Comparison of ENCODE assay signal across 11 cellular contexts in genomic region chr12:51320695-51321320, GRCh38. TPM values are rescaled to one million over a fixed set of nuclear protein-coding genes. Genes with fewer than 3 reads are reported as not detected.
DNase-seq lines count a peak whose midpoint lies in the region; ATAC-seq and TF ChIP-seq lines count a peak whose summit lies in the region.
"Had no signal": no experiment of that assay in that cellular context is flagged by ENCODE, and none has a peak within 500 bp of the region (broad histone marks: within the 10 kb centered on the region; RNA-seq: fewer than 3 reads in every experiment).

No MANE protein-coding gene starts in this region.

- no peaks in the 10 kb centered on the region for H3K79me1 ChIP-seq in IMR-90 (ENCODE audit: low read depth in 1 of 2, low read length in 2 of 2)

- H3K27me3 Mint-ChIP-seq in CD4-positive, alpha-beta memory T cell: no peaks in the 10 kb centered on the region
- no peaks in the 10 kb centered on the region for H3K27me3 Mint-ChIP-seq in activated T-helper 17 cell treated with anti-CD3 and anti-CD28 coated beads, Interleukin-2, amount 50 U/mL, for 72 hours
- no peaks in the 10 kb centered on the region for H3K27me3 Mint-ChIP-seq in memory B cell

- H3K23ac ChIP-seq in IMR-90 (ENCODE audit: low read depth, low read length): peak overlapping the region; percentile 16; the same call in 1 of the 2 replicates

- H3K4me3 ChIP-seq in CD4-positive, alpha-beta memory T cell (ENCODE audit: low read length in 2 of 2): peak overlapping the region; percentile 61 to 73
- no peak overlapping the region for H3K4me3 ChIP-seq in IMR-90 (ENCODE audit: insufficient read depth, low read depth, low read length)
- no peak overlapping the region for H3K4me3 ChIP-seq in suprapubic skin
- H3K4me3 ChIP-seq: ovary, thoracic aorta had no signal

- no peak overlapping the region for H3K18ac ChIP-seq in IMR-90 (ENCODE audit: low read depth, low read length)

- no peaks in the 10 kb centered on the region for H3K9me3 ChIP-seq in CD4-positive, alpha-beta memory T cell (ENCODE audit: control insufficient read depth in 1 of 2, low read length in 2 of 2)
- no peaks in the 10 kb centered on the region for H3K9me3 ChIP-seq in IMR-90 (ENCODE audit: control insufficient read depth, insufficient read depth, low read length)
- no peaks in the 10 kb centered on the region for H3K9me3 ChIP-seq in suprapubic skin
- H3K9me3 ChIP-seq: ovary, thoracic aorta had no signal

- H3K4me3 Mint-ChIP-seq in CD4-positive, alpha-beta memory T cell: peak overlapping the region; percentile 82 to 99 (median 96)
- peak overlapping the region; percentile 93 for H3K4me3 Mint-ChIP-seq in activated T-helper 17 cell treated with anti-CD3 and anti-CD28 coated beads, Interleukin-2, amount 50 U/mL, for 72 hours
- H3K4me3 Mint-ChIP-seq in memory B cell: peak overlapping the region; percentile 29

- no peaks in the 10 kb centered on the region for H3K27me3 ChIP-seq in CD4-positive, alpha-beta memory T cell (ENCODE audit: insufficient read depth, low read length)
- H3K27me3 ChIP-seq in IMR-90 (ENCODE audit: control insufficient read depth, insufficient read depth, low read length) (no peaks in the 10 kb centered on the region), suprapubic skin (no peaks in the 10 kb centered on the region)
- H3K27me3 ChIP-seq: ovary had no signal

- TF ChIP-seq EP300 in suprapubic skin (IDR thresholded peaks at IDR 0.05): no peak

- H3K36me3 Mint-ChIP-seq in CD4-positive, alpha-beta memory T cell: peaks cover 53 to 54% of the 10 kb centered on the region in 2 donors
- peaks cover 52% of the 10 kb centered on the region for H3K36me3 Mint-ChIP-seq in activated T-helper 17 cell treated with anti-CD3 and anti-CD28 coated beads, Interleukin-2, amount 50 U/mL, for 72 hours (ENCODE audit: low read depth)
- H3K36me3 Mint-ChIP-seq in memory B cell: peaks cover 17% of the 10 kb centered on the region

- BruUV-seq in IMR-90 (replicated peaks; lab: Mats Ljungman, UMichigan): no TSS peak

- peak overlapping the region; percentile 2; the same call in 1 of the 2 replicates for H3K14ac ChIP-seq in IMR-90 (replicated peaks; ENCODE audit: low read depth, low read length)

- H3K4me1 ChIP-seq in CD4-positive, alpha-beta memory T cell (ENCODE audit: insufficient read depth, low read length): peaks cover 78% of the 10 kb centered on the region
- H3K4me1 ChIP-seq in IMR-90 (ENCODE audit: control insufficient read depth, insufficient read depth, low read length) (peaks cover 3% of the 10 kb centered on the region), suprapubic skin (peaks cover 31% of the 10 kb centered on the region)

- peaks cover 53 to 93% (median 72%) of the 10 kb centered on the region in 4 donors for H3K4me1 Mint-ChIP-seq in CD4-positive, alpha-beta memory T cell
- H3K4me1 Mint-ChIP-seq in activated T-helper 17 cell treated with anti-CD3 and anti-CD28 coated beads, Interleukin-2, amount 50 U/mL, for 72 hours: peaks cover 60% of the 10 kb centered on the region
- peaks cover 60% of the 10 kb centered on the region for H3K4me1 Mint-ChIP-seq in memory B cell

- 0 out of 4 replicates have a peak overlapping the region, but pooled peaks of 1 of the 2 experiments have one; percentile 8 for H4K8ac ChIP-seq in IMR-90 (ENCODE audit: low read depth in 2 of 2, low read length in 2 of 2)

- no peak overlapping the region for H2BK20ac ChIP-seq in IMR-90 (ENCODE audit: low read depth, low read length)

- H3K4me2 ChIP-seq in IMR-90 (ENCODE audit: low read depth, low read length): no peak overlapping the region

- no CpG with 5 or more reads among the region's 3 CpGs for WGBS in IMR-90 (ENCODE audit: extremely low coverage in 2 of 2, insufficient read length in 1 of 2), 2 experiments
- WGBS in suprapubic skin: 36% methylated on average over 3 of the region's 3 CpGs

- dilution Hi-C loops in IMR-90 (cut with HindIII; ENCODE audit: low sequenced_read_pairs, unreplicated experiment): no loop called here

- H3K36me3 ChIP-seq in CD4-positive, alpha-beta memory T cell (ENCODE audit: insufficient read depth, low read length): no peaks in the 10 kb centered on the region
- H3K36me3 ChIP-seq in IMR-90 (ENCODE audit: control insufficient read depth, insufficient read depth, low read length) (no peaks in the 10 kb centered on the region), suprapubic skin (no peaks in the 10 kb centered on the region)
- H3K36me3 ChIP-seq: ovary, thoracic aorta had no signal

- peak overlapping the region; percentile 54; the same call in 1 of the 2 replicates for H4K5ac ChIP-seq in IMR-90 (ENCODE audit: low read depth, low read length)

- in situ Hi-C loops in IMR-90 (cut with MboI; ENCODE audit: low sequenced_read_pairs): no loop called here

- peak in 1 of 5 donors; percentile 29 for DNase-seq in CD4-positive, alpha-beta memory T cell
- DNase-seq in IMR-90 (peak; percentile 26), memory B cell (ENCODE audit: low spot score in 2 of 2) (no peak), mesenteric fat pad (ENCODE audit: low spot score) (no peak), suprapubic skin (ENCODE audit: low spot score in 2 of 2) (no peak)
- DNase-seq in activated CD8-positive, alpha-beta memory T cell treated with anti-CD3 and anti-CD28 coated beads, Interleukin-2, amount 50 U/mL, for 48 hours: no peak
- DNase-seq: NCI-H1436 treated with DMSO at 0.1 percent for 48 hours, ovary had no signal

- H3K4ac ChIP-seq in IMR-90 (ENCODE audit: low read depth, low read length): 0 out of 2 replicates have a peak overlapping the region, but pooled peaks have one; percentile 39

- no peak for TF ChIP-seq POLR2A in IMR-90 (IDR thresholded peaks at IDR 0.05; ENCODE audit: low read depth, low read length)
- no peak for TF ChIP-seq POLR2A in suprapubic skin (IDR thresholded peaks at IDR 0.05)

- H2BK15ac ChIP-seq in IMR-90 (ENCODE audit: low read depth, low read length): no peak overlapping the region

- no peak overlapping the region for H3K9ac ChIP-seq in IMR-90 (ENCODE audit: low read depth, low read length)

- H2AK9ac ChIP-seq in IMR-90 (replicated peaks; ENCODE audit: low read depth, low read length, poor library complexity): no peak overlapping the region

- no peaks in the 10 kb centered on the region for H3K9me1 ChIP-seq in IMR-90 (ENCODE audit: insufficient read depth, low read length)

- H2AFZ ChIP-seq in IMR-90 (replicated peaks; ENCODE audit: low read length, poor library complexity): peak overlapping the region; percentile 77

- no peak for TF ChIP-seq RAD21 in IMR-90 (IDR thresholded peaks at IDR 0.05; ENCODE audit: low read length)

- no peaks in the 10 kb centered on the region for H4K20me1 ChIP-seq in IMR-90 (ENCODE audit: insufficient read depth, low read length)

- no peak overlapping the region for H2BK5ac ChIP-seq in IMR-90 (ENCODE audit: low read depth, low read length, poor library complexity, severe bottlenecking)

- no peak overlapping the region for H2BK120ac ChIP-seq in IMR-90 (ENCODE audit: low read depth, low read length)

- TF ChIP-seq CTCF in IMR-90 (conservative IDR thresholded peaks at IDR 0.05; ENCODE audit: low read depth, low read length) (no peak), suprapubic skin (IDR thresholded peaks at IDR 0.05) (no peak)

- no peaks in the 10 kb centered on the region for H3K9me3 Mint-ChIP-seq in CD4-positive, alpha-beta memory T cell
- no peaks in the 10 kb centered on the region for H3K9me3 Mint-ChIP-seq in activated T-helper 17 cell treated with anti-CD3 and anti-CD28 coated beads, Interleukin-2, amount 50 U/mL, for 72 hours
- no peaks in the 10 kb centered on the region for H3K9me3 Mint-ChIP-seq in memory B cell

- ATAC-seq in IMR-90 (ENCODE audit: low read depth) (0 out of 2 replicates have a peak, but pooled peaks have one; percentile 17), memory B cell (ENCODE audit: low read depth) (no peak), HG02884 (IDR thresholded peaks at IDR 0.05; ENCODE audit: unreplicated experiment) (no peak)
- no peak for ATAC-seq in activated T-helper 17 cell treated with anti-CD3 and anti-CD28 coated beads, Interleukin-2, amount 50 U/mL, for 72 hours (replicated peaks)

- intact Hi-C loops in CD4-positive, alpha-beta memory T cell (cut with micrococcal nuclease): loop anchor here (5.0 to 10.0 kb wide), 3 partner anchors 39 to 556 kb away; partner anchors contain the start of genes ATF1 and LETMD1
- intact Hi-C loops in IMR-90 (cut with micrococcal nuclease): no loop called here

- POLR2A ChIA-PET in CD4-positive, alpha-beta memory T cell (lab: Charles Lee; ENCODE audit: partially characterized antibody): interaction anchor here (0.8 to 7.3 kb wide), 7 partner anchors 9 to 237 kb away, joined by 3 to 86 read pairs (median 27); partner anchors contain the start of genes CSRNP2 and DAZAP2
- POLR2A ChIA-PET in IMR-90 (lab: Charles Lee; ENCODE audit: unreplicated experiment): interaction anchor here (0.6 kb wide), 2 partner anchors 12 to 493 kb away, joined by 4 to 8 read pairs; no protein-coding TSS in a partner anchor

- no peak overlapping the region for H3K56ac ChIP-seq in IMR-90 (ENCODE audit: extremely low read depth, insufficient read depth, low read length)

- CTCF ChIA-PET in CD4-positive, alpha-beta memory T cell (lab: Charles Lee; ENCODE audit: partially characterized antibody): interaction anchor here (1.3 to 16.9 kb wide), 5 partner anchors 14 to 58 kb away, joined by 3 to 191 read pairs (median 6); no protein-coding TSS in a partner anchor
- CTCF ChIA-PET in IMR-90 (lab: Yijun Ruan, JAX): interaction anchor here (0.9 to 3.5 kb wide), 2 partner anchors 21 to 44 kb away, joined by 8 to 16 read pairs; no protein-coding TSS in a partner anchor

- H2AK5ac ChIP-seq in IMR-90 (ENCODE audit: low read depth, low read length): no peak overlapping the region

- no peak overlapping the region for H4K91ac ChIP-seq in IMR-90 (ENCODE audit: insufficient read depth, low read depth, low read length)

- peak overlapping the region; percentile 94 for H3K27ac ChIP-seq in CD4-positive, alpha-beta memory T cell (ENCODE audit: low read depth, low read length)
- H3K27ac ChIP-seq in IMR-90 (ENCODE audit: insufficient read depth, low read length) (no peak overlapping the region), suprapubic skin (no peak overlapping the region)
- H3K27ac ChIP-seq: ovary, thoracic aorta had no signal

- H3K27ac Mint-ChIP-seq in CD4-positive, alpha-beta memory T cell: peak overlapping the region; percentile 95 to 98 (median 98)
- peak overlapping the region; percentile 94 for H3K27ac Mint-ChIP-seq in activated T-helper 17 cell treated with anti-CD3 and anti-CD28 coated beads, Interleukin-2, amount 50 U/mL, for 72 hours
- H3K27ac Mint-ChIP-seq in memory B cell: peak overlapping the region; percentile 79

RNA-seq across cellular contexts. Expression of gene BIN2, which starts 3.2 kb away (rescaled TPM):
- 100 to 1,000 TPM; 215 to 221 TPM for total RNA-seq in CD4-positive, alpha-beta memory T cell
- 100 to 1,000 TPM; 183 to 309 TPM for polyA plus RNA-seq in CD4-positive, alpha-beta memory T cell
- not detected in 2 replicates for total RNA-seq in IMR-90 (2012; rRNA removed)
- not detected in 2 replicates for polyA plus RNA-seq in IMR-90 (2012; rRNA removed)
- not detected in 2 replicates for polyA plus RNA-seq in IMR-90 (2012; cell fraction: cytosol; rRNA removed)
- not detected in 2 replicates for polyA plus RNA-seq in IMR-90 (2012; cell fraction: nucleus; rRNA removed; ENCODE audit: low replicate concordance)
- 10 to 100 TPM; 45.8 to 78.8 TPM for total RNA-seq in activated T-helper 17 cell treated with anti-CD3 and anti-CD28 coated beads, Interleukin-2, amount 50 U/mL, for 72 hours
- 14.4 TPM for total RNA-seq in mesenteric fat pad
- 1 to 10 TPM in 2 of 4 donors, under 1 TPM in 2; 0.68 to 1.9 (median 1.3) TPM for total RNA-seq in suprapubic skin

RNA-seq across cellular contexts. Expression of gene CELA1, which starts 25.7 kb away (rescaled TPM):
- under 1 TPM; 0.36 to 0.73 TPM for total RNA-seq in CD4-positive, alpha-beta memory T cell
- 1 to 10 TPM; 1.6 to 3.7 TPM for polyA plus RNA-seq in CD4-positive, alpha-beta memory T cell
- total RNA-seq in IMR-90 (2012; rRNA removed) (not detected in 2 replicates), mesenteric fat pad (not detected), suprapubic skin (not detected)
- not detected in 2 replicates for polyA plus RNA-seq in IMR-90 (2012; rRNA removed)
- polyA plus RNA-seq in IMR-90 (2012; cell fraction: cytosol; rRNA removed): 0.08 TPM in 1 of 2 replicates, not detected in the other
- polyA plus RNA-seq in IMR-90 (2012; cell fraction: nucleus; rRNA removed; ENCODE audit: low replicate concordance): 0.23 TPM in 1 of 2 replicates, not detected in the other
- total RNA-seq in activated T-helper 17 cell treated with anti-CD3 and anti-CD28 coated beads, Interleukin-2, amount 50 U/mL, for 72 hours: not detected
- total RNA-seq: ovary, thoracic aorta had no signal
- polyA plus RNA-seq: ovary had no signal

RNA-seq across cellular contexts. Expression of gene SMAGP, which starts 50.6 kb away (rescaled TPM):
- total RNA-seq in CD4-positive, alpha-beta memory T cell: 1 to 10 TPM; 3.9 to 5.5 TPM
- polyA plus RNA-seq in CD4-positive, alpha-beta memory T cell: 10 to 100 TPM; 10.6 to 18.9 TPM
- total RNA-seq in IMR-90 (2012; rRNA removed) (12.2 and 15.6 TPM in 2 replicates), mesenteric fat pad (10.1 TPM), suprapubic skin (10 to 100 TPM; 31.6 to 68.7 (median 46.8) TPM)
- polyA plus RNA-seq in IMR-90 (2012; rRNA removed): 35.8 and 42.7 TPM in 2 replicates
- polyA plus RNA-seq in IMR-90 (2012; cell fraction: cytosol; rRNA removed): 17.0 and 41.6 TPM in 2 replicates
- polyA plus RNA-seq in IMR-90 (2012; cell fraction: nucleus; rRNA removed; ENCODE audit: low replicate concordance): 6.5 and 18.3 TPM in 2 replicates
- under 1 TPM; 0.13 to 0.50 TPM for total RNA-seq in activated T-helper 17 cell treated with anti-CD3 and anti-CD28 coated beads, Interleukin-2, amount 50 U/mL, for 72 hours

Comparison
In these comparisons a context has a peak if more than half of its experiments do, and no peak if none do; other contexts are left out.
1. H3K4me3 ChIP-seq: peak in CD4-positive, alpha-beta memory T cell (2 of 2); none in IMR-90 (single experiment) and suprapubic skin (single experiment).
2. H3K4me3 Mint-ChIP-seq: peak in every context shown above with its lines; median percentile 96 in CD4-positive, alpha-beta memory T cell; 93 in activated T-helper 17 cell treated with anti-CD3 and anti-CD28 coated beads, Interleukin-2, amount 50 U/mL, for 72 hours; 29 in memory B cell.
3. Peak in every context shown above with its lines, with median percentiles within 50 percentile points of each other: H3K27ac Mint-ChIP-seq.